8 cellular contexts compared by ENCODE assay signal in genomic region chr4:140237616-140238352, GRCh38.
DNase-seq lines count a peak whose midpoint lies in the region; ATAC-seq lines count a peak whose summit lies in the region.

No MANE protein-coding gene starts in this region.

- DNase-seq in DMS79 (lab: John Stamatoyannopoulos, UW) (peak; percentile 84), NCI-H2081 treated with DMSO at 0.1 percent for 48 hours (lab: John Stamatoyannopoulos, UW) (peak; percentile 86), amniotic epithelial cell (ENCODE audit: low read depth) (peak; percentile 49), right cardiac atrium (peak; percentile 80 to 93 (median 90)), putamen (ENCODE audit: low spot score) (peak; percentile 82), ACHN (no peak)

- no peaks in the 10 kb centered on the region for H3K27me3 ChIP-seq in right cardiac atrium (ENCODE audit: control insufficient read depth, insufficient read depth)

- in situ Hi-C loops in ACHN (cut with HindIII; ENCODE audit: low pct_ligation_motif_present, low pct_unique_long_range_greater_than_20kb, low sequenced_read_pairs): no loop called here

- H3K27ac ChIP-seq in right cardiac atrium (ENCODE audit: low read length): peak overlapping the region; percentile 82

- no peak overlapping the region for H3K4me3 ChIP-seq in right cardiac atrium (ENCODE audit: low read length)

- WGBS in right cardiac atrium: 8% methylated on average over 16 of the region's 16 CpGs

- peaks cover 9% of the 10 kb centered on the region for H3K4me1 ChIP-seq in right cardiac atrium (ENCODE audit: control insufficient read depth, insufficient read depth, low read length)

- ATAC-seq in right cardiac atrium (peak; percentile 92), HG03025 (IDR thresholded peaks at IDR 0.05; ENCODE audit: low FRiP score, unreplicated experiment) (no peak), HG03135 (IDR thresholded peaks at IDR 0.05; ENCODE audit: unreplicated experiment) (no peak)

- no peaks in the 10 kb centered on the region for H3K9me3 ChIP-seq in right cardiac atrium (ENCODE audit: control insufficient read depth, low read length)

- intact Hi-C loops in right cardiac atrium (cut with DNase I): no loop called here

Comparison
In these comparisons a context has a peak if more than half of its experiments do, and no peak if none do; other contexts are left out.
1. ATAC-seq: peak in right cardiac atrium (2 of 2); none in HG03025 (single experiment) and HG03135 (single experiment).